8 cellular contexts compared by ENCODE assay signal in genomic region chr16:21301168-21301894, GRCh38. TPM values are rescaled to one million over a fixed set of nuclear protein-coding genes. Genes with fewer than 3 reads are reported as not detected.
DNase-seq lines count a peak whose midpoint lies in the region; ATAC-seq and TF ChIP-seq lines count a peak whose summit lies in the region.

No MANE protein-coding gene starts in this region.

- peak overlapping the region in 4 of 5 donors; percentile 54 to 81 (median 74) for H3K9ac ChIP-seq in subcutaneous abdominal adipose tissue (ENCODE audit: low read length in 5 of 5)

- peaks cover 0 to 4% (median 0%) of the 10 kb centered on the region in 5 donors for H3K27me3 ChIP-seq in subcutaneous abdominal adipose tissue (ENCODE audit: control insufficient read depth in 5 of 5, insufficient read depth in 4 of 5, low read length in 5 of 5)

- H3K4me3 ChIP-seq in epithelial cell of esophagus (ENCODE audit: low read length) (peak overlapping the region; percentile 78), subcutaneous abdominal adipose tissue (ENCODE audit: low read depth in 1 of 5, low read length in 5 of 5) (peak overlapping the region; percentile 65 to 86 (median 79))

- H3K9me3 ChIP-seq in subcutaneous abdominal adipose tissue (ENCODE audit: control insufficient read depth in 5 of 5, low read length in 5 of 5): no peaks in the 10 kb centered on the region

- H3K27ac ChIP-seq in C4-2B: peak overlapping the region; percentile 68
- peak overlapping the region; percentile 75 for H3K27ac ChIP-seq in subcutaneous abdominal adipose tissue (ENCODE audit: low read depth, low read length)

- no peaks in the 10 kb centered on the region for H3K36me3 ChIP-seq in subcutaneous abdominal adipose tissue (ENCODE audit: control insufficient read depth in 5 of 5, insufficient read depth in 5 of 5, low read length in 5 of 5)

- peak; percentile 46 for ATAC-seq in GM19043 (IDR thresholded peaks at IDR 0.05; ENCODE audit: low read depth, unreplicated experiment)
- ATAC-seq in HG03175 (IDR thresholded peaks at IDR 0.05; ENCODE audit: unreplicated experiment): peak; percentile 58

- DNase-seq in NCI-H345 (lab: John Stamatoyannopoulos, UW) (peak; percentile 82), epithelial cell of esophagus (ENCODE audit: low read depth) (peak; percentile 95), mucosa of gallbladder (ENCODE audit: low spot score) (peak; percentile 55)
- peak; percentile 19 for DNase-seq in activated CD4-positive, alpha-beta T cell treated with anti-CD3 and anti-CD28 coated beads, Interleukin-2, amount 50 U/mL, for 1 hour

- peaks cover 0 to 21% (median 17%) of the 10 kb centered on the region in 5 donors for H3K4me1 ChIP-seq in subcutaneous abdominal adipose tissue (ENCODE audit: control insufficient read depth in 5 of 5, insufficient read depth in 5 of 5, low read length in 5 of 5)

- no peak; the same call in 1 of the 2 replicates for TF ChIP-seq CTCF in C4-2B (conservative IDR thresholded peaks at IDR 0.05)
- no peak for TF ChIP-seq CTCF in epithelial cell of esophagus (IDR thresholded peaks at IDR 0.05; ENCODE audit: insufficient read depth, low read depth, low read length, missing control alignments)

RNA-seq across cellular contexts. Expression of gene CRYM, which starts 23.2 kb away (rescaled TPM):
- total RNA-seq in mucosa of gallbladder: 15.6 TPM

Comparison
In these comparisons a context has a peak if more than half of its experiments do, and no peak if none do; other contexts are left out.
1. Peak in every context shown above with its lines: DNase-seq, ATAC-seq, H3K4me3 ChIP-seq and H3K27ac ChIP-seq.
2. DNase-seq: peak in every context shown above with its lines; median percentile 95 in epithelial cell of esophagus; 82 in NCI-H345; 55 in mucosa of gallbladder; 19 in activated CD4-positive, alpha-beta T cell treated with anti-CD3 and anti-CD28 coated beads, Interleukin-2, amount 50 U/mL, for 1 hour.